In genomic region chr2:78145395-78145996, GRCh38 we compare ENCODE assay signal across 22 cellular contexts.
"Had no signal": no experiment of that assay in that cellular context is flagged by ENCODE, and none has a peak within 500 bp of the region (broad histone marks: within the 10 kb centered on the region; RNA-seq: fewer than 3 reads in every experiment).

No MANE protein-coding gene starts in this region.

- H3K27ac ChIP-seq: KMS-11, SJSA1, SK-N-MC had no signal

- H3K4me2 ChIP-seq: KMS-11 had no signal

- H3K4me3 ChIP-seq: K562, SJSA1, SK-N-MC had no signal

- DNase-seq: Kasumi-1, MM.1S, NCI-H1092 treated with DMSO at 0.1 percent for 48 hours, NCI-H1436, NCI-H187, NCI-H2029, NCI-H2081 treated with DMSO at 0.1 percent for 48 hours, NCI-H2171, NCI-H226, NCI-H446, NCI-H510A, NCI-H524 treated with DMSO at 0.1 percent for 48 hours, NCI-H69, NCI-H774, Right ventricle myocardium superior, RPMI8226, SIG-M5 had no signal

- H3K27me3 ChIP-seq: SJSA1 had no signal

- FAIRE-seq: K562, RCC 7860 had no signal

- H3K9ac ChIP-seq: KMS-11 had no signal

- H3K9me3 ChIP-seq: SJSA1 had no signal

- H3K4me1 ChIP-seq: SJSA1 had no signal

- H3K36me3 ChIP-seq: SJSA1 had no signal

- ATAC-seq: K562 had no signal
